Comparison of ENCODE assay signal across 14 cellular contexts in the genomic region with DNA sequence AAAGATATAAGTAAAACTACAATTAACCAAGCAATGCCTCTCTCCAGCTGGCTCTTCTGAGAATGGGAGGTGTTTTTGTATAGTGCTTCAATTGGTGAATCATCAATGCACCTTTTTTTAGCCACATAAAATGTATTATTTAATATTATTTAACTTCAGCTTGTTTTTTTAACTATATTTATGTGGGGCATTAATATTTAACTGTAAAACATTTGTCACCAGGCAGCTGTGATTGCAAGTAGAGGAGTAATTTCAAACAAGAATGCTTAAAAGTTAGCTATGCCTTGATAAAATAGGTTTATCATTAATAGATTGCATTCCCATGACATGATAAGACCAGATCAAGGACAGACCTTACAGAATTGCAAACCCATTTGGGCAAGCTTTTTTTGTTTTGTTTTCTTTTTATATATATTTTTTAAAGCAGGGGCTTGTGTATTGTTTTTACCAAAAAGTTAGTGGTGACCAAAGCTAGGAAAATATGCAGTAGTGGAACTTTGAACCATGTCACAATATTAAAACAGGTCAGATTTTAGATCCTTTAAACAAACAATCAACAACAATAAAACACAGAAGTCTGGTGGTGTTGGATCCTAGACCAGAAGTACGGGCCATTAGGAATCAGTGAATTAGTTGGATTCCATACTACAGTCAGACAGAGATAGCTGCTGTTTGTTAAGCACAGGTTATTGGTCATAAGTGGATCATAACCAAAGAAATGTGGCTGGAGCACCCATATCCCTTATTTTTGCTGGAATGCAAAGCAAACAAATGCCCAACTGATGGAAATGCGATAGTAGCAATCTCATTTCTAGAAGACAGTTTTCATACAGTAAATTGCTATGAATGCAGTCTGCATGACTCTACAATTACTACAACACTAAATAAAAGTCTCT. TPM values are rescaled to one million over a fixed set of nuclear protein-coding genes. Genes with fewer than 3 reads are reported as not detected.
DNase-seq lines count a peak whose midpoint lies in the region; ATAC-seq and TF ChIP-seq lines count a peak whose summit lies in the region.
"Had no signal": no experiment of that assay in that cellular context is flagged by ENCODE, and none has a peak within 500 bp of the region (broad histone marks: within the 10 kb centered on the region; RNA-seq: fewer than 3 reads in every experiment).

No MANE protein-coding gene starts in this region.

- H3K18ac ChIP-seq in mesenchymal stem cell (ENCODE audit: low read depth in 1 of 2, low read length in 2 of 2) = no peak overlapping the region

- intact Hi-C loops in left ventricle myocardium inferior (cut with micrococcal nuclease) (no loop called here), left ventricle myocardium superior (cut with micrococcal nuclease) (no loop called here), uterus (cut with DNase I; ENCODE audit: low total_unique reads) (no loop called here)

- H2BK120ac ChIP-seq in mesenchymal stem cell (ENCODE audit: low read depth, low read length) = no peak overlapping the region

- H4K8ac ChIP-seq in mesenchymal stem cell (ENCODE audit: low read length) = no peak overlapping the region

- H3K79me1 ChIP-seq in mesenchymal stem cell (replicated peaks; ENCODE audit: low read length, poor library complexity, severe bottlenecking) = no peaks in the 10 kb centered on the region

- H3K27me3 ChIP-seq in left ventricle myocardium inferior (ENCODE audit: low read depth) (no peaks in the 10 kb centered on the region), mesenchymal stem cell (ENCODE audit: control insufficient read depth in 1 of 2, insufficient read depth in 1 of 2, low read length in 2 of 2) (no peaks in the 10 kb centered on the region), uterus (no peaks in the 10 kb centered on the region)
- H3K27me3 ChIP-seq: testis had no signal

- no peaks in the 10 kb centered on the region for H3K9me3 Mint-ChIP-seq in stimulated activated memory B cell treated with anti-CD40 and anti-IgM and Interleukin-4, amounts not matched to agents 10 μg/mL and 1 μg/mL and 100 μg/mL, for 72 hours
- H3K9me3 Mint-ChIP-seq: natural killer cell had no signal

- H3K9ac ChIP-seq in mesenchymal stem cell (ENCODE audit: low read length) = peak overlapping the region; percentile 94

- no peak overlapping the region for H3K27ac Mint-ChIP-seq in stimulated activated memory B cell treated with anti-CD40 and anti-IgM and Interleukin-4, amounts not matched to agents 10 μg/mL and 1 μg/mL and 100 μg/mL, for 72 hours
- H3K27ac Mint-ChIP-seq: natural killer cell had no signal

- H3K4me1 ChIP-seq in left ventricle myocardium inferior (peaks cover 82% of the 10 kb centered on the region), mesenchymal stem cell (ENCODE audit: control insufficient read depth, insufficient read depth, low read depth, low read length) (peaks cover 9% of the 10 kb centered on the region), uterus (no peaks in the 10 kb centered on the region)

- H3K4me3 ChIP-seq in left ventricle myocardium inferior = peak overlapping the region; percentile 91
- H3K4me3 ChIP-seq in coronary artery = peak overlapping the region; percentile 87
- peak overlapping the region in 1 of 2 experiments; percentile 93 for H3K4me3 ChIP-seq in mesenchymal stem cell (ENCODE audit: insufficient read depth in 1 of 2, low read depth in 1 of 2, low read length in 2 of 2)
- peak overlapping the region in 1 of 2 donors; percentile 90 for H3K4me3 ChIP-seq in uterus
- H3K4me3 ChIP-seq: testis had no signal

- no peaks in the 10 kb centered on the region for H3K36me3 Mint-ChIP-seq in stimulated activated memory B cell treated with anti-CD40 and anti-IgM and Interleukin-4, amounts not matched to agents 10 μg/mL and 1 μg/mL and 100 μg/mL, for 72 hours
- H3K36me3 Mint-ChIP-seq: natural killer cell had no signal

- peaks cover 19% of the 10 kb centered on the region for H3K4me1 Mint-ChIP-seq in stimulated activated memory B cell treated with anti-CD40 and anti-IgM and Interleukin-4, amounts not matched to agents 10 μg/mL and 1 μg/mL and 100 μg/mL, for 72 hours

- H3K4ac ChIP-seq in mesenchymal stem cell (ENCODE audit: low read depth in 1 of 2, low read length in 2 of 2) = no peak overlapping the region

- no peak overlapping the region for H2BK15ac ChIP-seq in mesenchymal stem cell (ENCODE audit: low read depth, poor library complexity, severe bottlenecking)

- no peak for ATAC-seq in left ventricle myocardium superior
- no peak for ATAC-seq in stimulated activated memory B cell treated with anti-CD40 and anti-IgM and Interleukin-4, amounts not matched to agents 10 μg/mL and 1 μg/mL and 100 μg/mL, for 72 hours

- no peak overlapping the region for H3K14ac ChIP-seq in mesenchymal stem cell (ENCODE audit: low read length in 2 of 2)

- H3K4me2 ChIP-seq in mesenchymal stem cell (ENCODE audit: low read length, poor library complexity, severe bottlenecking) = no peak overlapping the region

- H2AFZ ChIP-seq in mesenchymal stem cell (ENCODE audit: low read depth, low read length) = no peak overlapping the region

- TF ChIP-seq CTCF in left ventricle myocardium inferior (IDR thresholded peaks at IDR 0.05; ENCODE audit: borderline replicate concordance) (no peak), coronary artery (IDR thresholded peaks at IDR 0.05) (no peak), uterus (IDR thresholded peaks at IDR 0.05) (no peak)

- DNase-seq in left ventricle myocardium inferior = no peak
- DNase-seq in left ventricle myocardium superior = no peak
- DNase-seq in coronary artery (ENCODE audit: low spot score) = no peak
- DNase-seq in mesenchymal stem cell = no peak
- no peak for DNase-seq in uterus
- no peak for DNase-seq in GM19240 (ENCODE audit: insufficient read length, low spot score)
- no peak for DNase-seq in effector CD4-positive, alpha-beta T cell
- DNase-seq: activated naive CD4-positive, alpha-beta T cell; central memory CD4-positive, alpha-beta T cell; natural killer cell; NCI-H774; testis had no signal

- H3K36me3 ChIP-seq in left ventricle myocardium inferior (peaks cover 22% of the 10 kb centered on the region), mesenchymal stem cell (ENCODE audit: control insufficient read depth in 1 of 2, insufficient read depth in 2 of 2, low read depth in 1 of 2, low read length in 2 of 2) (peaks cover 7 to 47% of the 10 kb centered on the region in 2 experiments), uterus (no peaks in the 10 kb centered on the region)

- H2BK5ac ChIP-seq in mesenchymal stem cell (ENCODE audit: low read depth, low read length, poor library complexity, severe bottlenecking) = no peak overlapping the region

- H3K27ac ChIP-seq in left ventricle myocardium inferior (replicated peaks) (peak overlapping the region; percentile 99), coronary artery (peak overlapping the region; percentile 66 to 99), mesenchymal stem cell (ENCODE audit: low read length, poor library complexity, severe bottlenecking) (peak overlapping the region; percentile 94), uterus (peak overlapping the region; percentile 86 to 97)
- H3K27ac ChIP-seq: VCaP had no signal

- WGBS in mesenchymal stem cell = 100% methylated on average over 2 of the region's 2 CpGs

- peak overlapping the region; percentile 74 for H2AK5ac ChIP-seq in mesenchymal stem cell (ENCODE audit: low read length, severe bottlenecking)

- no peak overlapping the region for H2BK12ac ChIP-seq in mesenchymal stem cell (ENCODE audit: low read length in 2 of 2)

- no peak overlapping the region for H3K23ac ChIP-seq in mesenchymal stem cell (ENCODE audit: low read length in 2 of 2)

- H3K9me3 ChIP-seq in left ventricle myocardium inferior (replicated peaks) (no peaks in the 10 kb centered on the region), mesenchymal stem cell (ENCODE audit: control insufficient read depth, low read length) (no peaks in the 10 kb centered on the region), uterus (no peaks in the 10 kb centered on the region)
- H3K9me3 ChIP-seq: testis had no signal

- H4K91ac ChIP-seq in mesenchymal stem cell (ENCODE audit: low read length) = no peak overlapping the region

- peaks cover 37% of the 10 kb centered on the region for H3K27me3 Mint-ChIP-seq in stimulated activated memory B cell treated with anti-CD40 and anti-IgM and Interleukin-4, amounts not matched to agents 10 μg/mL and 1 μg/mL and 100 μg/mL, for 72 hours

- TF ChIP-seq POLR2A in uterus (IDR thresholded peaks at IDR 0.05) = no peak

- H3K4me3 Mint-ChIP-seq in stimulated activated memory B cell treated with anti-CD40 and anti-IgM and Interleukin-4, amounts not matched to agents 10 μg/mL and 1 μg/mL and 100 μg/mL, for 72 hours = no peak overlapping the region
- H3K4me3 Mint-ChIP-seq: natural killer cell had no signal

RNA-seq across cellular contexts. Expression of gene CAV2, which starts 2.9 kb away (rescaled TPM):
- total RNA-seq in left ventricle myocardium inferior = 196 TPM
- total RNA-seq in left ventricle myocardium superior = 204 TPM
- polyA plus RNA-seq in mesenchymal stem cell (2013, experiment 1 of 2) = 53.9 TPM
- 58.7 TPM for polyA plus RNA-seq in mesenchymal stem cell (2013, experiment 2 of 2)
- 100 to 1,000 TPM in 1 of 4 donors, 10 to 100 TPM in 3; 33.3 to 105 (median 86.0) TPM for total RNA-seq in uterus

RNA-seq across cellular contexts. Expression of gene CAV1, which starts 22.4 kb away (rescaled TPM):
- 266 TPM for total RNA-seq in left ventricle myocardium inferior
- total RNA-seq in left ventricle myocardium superior = 362 TPM
- polyA plus RNA-seq in mesenchymal stem cell (2013, experiment 1 of 2) = 281 TPM
- 300 TPM for polyA plus RNA-seq in mesenchymal stem cell (2013, experiment 2 of 2)
- 100 to 1,000 TPM; 183 to 351 (median 300) TPM for total RNA-seq in uterus
- total RNA-seq: natural killer cell had no signal
